20 cellular contexts compared by ENCODE assay signal in the genomic region with DNA sequence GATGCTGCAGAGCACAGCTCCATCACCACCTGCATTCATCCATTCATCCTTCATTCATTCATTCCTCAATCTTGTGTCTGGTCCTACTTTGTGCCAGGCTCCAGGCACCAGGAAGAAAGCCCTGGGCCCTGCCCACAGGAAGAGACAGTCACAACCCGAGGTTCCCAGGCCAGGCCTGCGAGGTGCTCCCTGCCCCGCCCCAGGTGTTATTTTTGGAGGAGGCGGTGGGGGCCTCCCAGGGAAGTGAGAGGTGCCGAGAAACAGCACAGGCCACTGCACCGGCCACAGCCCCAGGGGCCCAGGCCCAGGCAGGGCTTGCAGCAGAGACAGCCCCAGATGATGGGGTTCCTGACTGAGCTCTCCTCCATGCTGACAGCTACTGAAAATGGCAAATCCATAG. TPM values are rescaled to one million over a fixed set of nuclear protein-coding genes. Genes with fewer than 3 reads are reported as not detected.
DNase-seq lines count a peak whose midpoint lies in the region; ATAC-seq and TF ChIP-seq lines count a peak whose summit lies in the region.
"Had no signal": no experiment of that assay in that cellular context is flagged by ENCODE, and none has a peak within 500 bp of the region (broad histone marks: within the 10 kb centered on the region; RNA-seq: fewer than 3 reads in every experiment).

No MANE protein-coding gene starts in this region.

- no peaks in the 10 kb centered on the region for H3K27me3 ChIP-seq in BLaER1 treated with 17β-estradiol and CSF1 and Interleukin-3, amounts not matched to agents 10 nM and 100 nM
- H3K27me3 ChIP-seq in HUES64 (ENCODE audit: insufficient read depth, low read length), result no peaks in the 10 kb centered on the region
- H3K27me3 ChIP-seq: upper lobe of right lung had no signal

- no peak for DNase-seq in glutamatergic neuron
- DNase-seq in activated CD8-positive, alpha-beta memory T cell treated with anti-CD3 and anti-CD28 coated beads, Interleukin-2, amount 50 U/mL, for 48 hours, result no peak
- no peak for DNase-seq in NCI-H2196 treated with DMSO at 0.1 percent for 48 hours (lab: John Stamatoyannopoulos, UW; ENCODE audit: unreplicated experiment)
- DNase-seq: activated CD4-positive, alpha-beta memory T cell treated with anti-CD3 and anti-CD28 coated beads for 36 hours; activated naive CD4-positive, alpha-beta T cell treated with anti-CD3 and anti-CD28 coated beads, Interleukin-2, amount 50 U/mL, for 16 hours; cerebellar nuclear complex; DMS 273 treated with DMSO at 0.1 percent for 48 hours; H7; immature natural killer cell; NCI-H187; NCI-H774; SW 1271; upper lobe of right lung had no signal

- peak overlapping the region in 6 of 11 experiments; percentile 0 to 59 (median 29); a peak in 8 of 22 replicates for H3K27ac ChIP-seq in BLaER1 treated with 17β-estradiol and CSF1 and Interleukin-3, amounts not matched to agents 10 nM and 100 nM
- no peak overlapping the region for H3K27ac ChIP-seq in HUES64 (ENCODE audit: low read depth, low read length)
- H3K27ac ChIP-seq: KMS-11, upper lobe of right lung had no signal

- ATAC-seq in GM19438 (IDR thresholded peaks at IDR 0.05; ENCODE audit: low read depth, unreplicated experiment) (peak; percentile 45), GM18502 (IDR thresholded peaks at IDR 0.05; ENCODE audit: poor library complexity, unreplicated experiment) (no peak)
- ATAC-seq in activated CD4-positive, CD25-positive, alpha-beta regulatory T cell treated with anti-CD3 and anti-CD28 coated beads, Interleukin-2, amount 50 U/mL, for 24 hours, result no peak
- ATAC-seq: upper lobe of right lung had no signal

- no peaks in the 10 kb centered on the region for H3K36me3 ChIP-seq in BLaER1 treated with 17β-estradiol and CSF1 and Interleukin-3, amounts not matched to agents 10 nM and 100 nM
- H3K36me3 ChIP-seq in HUES64 (ENCODE audit: insufficient read depth, low read length), result no peaks in the 10 kb centered on the region
- H3K36me3 ChIP-seq: upper lobe of right lung had no signal

- peaks cover 56% of the 10 kb centered on the region for H3K4me1 Mint-ChIP-seq in glutamatergic neuron (ENCODE audit: low read depth, unreplicated experiment)

- H3K9me3 ChIP-seq in BLaER1 treated with 17β-estradiol and CSF1 and Interleukin-3, amounts not matched to agents 10 nM and 100 nM (replicated peaks in 1 of 11), result peaks cover 0 to 3% (median 0%) of the 10 kb centered on the region in 11 experiments; a peak in 1 of 22 replicates
- no peaks in the 10 kb centered on the region for H3K9me3 ChIP-seq in HUES64 (ENCODE audit: insufficient read depth, low read depth, low read length)
- H3K9me3 ChIP-seq: upper lobe of right lung had no signal

- TF ChIP-seq CTCF in glutamatergic neuron (IDR thresholded peaks at IDR 0.05; ENCODE audit: partially characterized antibody, unreplicated experiment), result no peak

- peak overlapping the region; percentile 75 for H3K4me3 Mint-ChIP-seq in glutamatergic neuron (ENCODE audit: unreplicated experiment)
- H3K4me3 Mint-ChIP-seq: activated CD4-positive, alpha-beta memory T cell treated with anti-CD3 and anti-CD28 coated beads for 36 hours; immature natural killer cell; neural crest cell had no signal

- H3K4me2 ChIP-seq in BLaER1 treated with 17β-estradiol and CSF1 and Interleukin-3, amounts not matched to agents 10 nM and 100 nM, result peak overlapping the region; percentile 81 to 100 (median 97)
- H3K4me2 ChIP-seq: KMS-11 had no signal

- WGBS in HUES64, result 80% methylated on average over 6 of the region's 6 CpGs

- H3K4me1 ChIP-seq in BLaER1 treated with 17β-estradiol and CSF1 and Interleukin-3, amounts not matched to agents 10 nM and 100 nM, result peaks cover 73 to 89% (median 88%) of the 10 kb centered on the region in 10 experiments
- H3K4me1 ChIP-seq in HUES64 (ENCODE audit: insufficient read depth, low read length), result peaks cover 39% of the 10 kb centered on the region

- peaks cover 42 to 82% (median 71%) of the 10 kb centered on the region in 11 experiments; a peak in 21 of 22 replicates for H4K20me1 ChIP-seq in BLaER1 treated with 17β-estradiol and CSF1 and Interleukin-3, amounts not matched to agents 10 nM and 100 nM

- H3K27ac Mint-ChIP-seq in glutamatergic neuron (ENCODE audit: unreplicated experiment), result peak overlapping the region; percentile 77
- H3K27ac Mint-ChIP-seq: activated CD4-positive, alpha-beta memory T cell treated with anti-CD3 and anti-CD28 coated beads for 36 hours; immature natural killer cell had no signal

- H3K9ac ChIP-seq in BLaER1 treated with 17β-estradiol and CSF1 and Interleukin-3, amounts not matched to agents 10 nM and 100 nM, result peak overlapping the region in 8 of 11 experiments; percentile 0 to 62 (median 42); a peak in 10 of 22 replicates
- H3K9ac ChIP-seq in HUES64 (ENCODE audit: low read depth, low read length), result peak overlapping the region; percentile 36; the same call in 1 of the 2 replicates
- H3K9ac ChIP-seq: KMS-11 had no signal

- H3K9me3 Mint-ChIP-seq in glutamatergic neuron (ENCODE audit: unreplicated experiment), result peaks cover 25% of the 10 kb centered on the region

- no peaks in the 10 kb centered on the region for H3K36me3 Mint-ChIP-seq in glutamatergic neuron (ENCODE audit: unreplicated experiment)
- H3K36me3 Mint-ChIP-seq: activated CD4-positive, alpha-beta memory T cell treated with anti-CD3 and anti-CD28 coated beads for 36 hours; immature natural killer cell had no signal

- peak overlapping the region in 3 of 10 experiments; percentile 11 to 25 (median 16); a peak in 1 of 20 replicates for H3K4me3 ChIP-seq in BLaER1 treated with 17β-estradiol and CSF1 and Interleukin-3, amounts not matched to agents 10 nM and 100 nM
- no peak overlapping the region for H3K4me3 ChIP-seq in HUES64 (ENCODE audit: low read length)
- H3K4me3 ChIP-seq: upper lobe of right lung had no signal

- peaks cover 23% of the 10 kb centered on the region for H3K27me3 Mint-ChIP-seq in glutamatergic neuron (ENCODE audit: unreplicated experiment)
- H3K27me3 Mint-ChIP-seq: activated CD4-positive, alpha-beta memory T cell treated with anti-CD3 and anti-CD28 coated beads for 36 hours had no signal

RNA-seq across cellular contexts. Expression of a gene that starts 33.4 kb away (rescaled TPM):
- 17.8 TPM for polyA plus RNA-seq in HUES64 (2013, experiment 1 of 2)
- 19.9 TPM for polyA plus RNA-seq in HUES64 (2013, experiment 2 of 2)
- 270 TPM for total RNA-seq in glutamatergic neuron (ENCODE audit: unreplicated experiment)
